In the genomic region with DNA sequence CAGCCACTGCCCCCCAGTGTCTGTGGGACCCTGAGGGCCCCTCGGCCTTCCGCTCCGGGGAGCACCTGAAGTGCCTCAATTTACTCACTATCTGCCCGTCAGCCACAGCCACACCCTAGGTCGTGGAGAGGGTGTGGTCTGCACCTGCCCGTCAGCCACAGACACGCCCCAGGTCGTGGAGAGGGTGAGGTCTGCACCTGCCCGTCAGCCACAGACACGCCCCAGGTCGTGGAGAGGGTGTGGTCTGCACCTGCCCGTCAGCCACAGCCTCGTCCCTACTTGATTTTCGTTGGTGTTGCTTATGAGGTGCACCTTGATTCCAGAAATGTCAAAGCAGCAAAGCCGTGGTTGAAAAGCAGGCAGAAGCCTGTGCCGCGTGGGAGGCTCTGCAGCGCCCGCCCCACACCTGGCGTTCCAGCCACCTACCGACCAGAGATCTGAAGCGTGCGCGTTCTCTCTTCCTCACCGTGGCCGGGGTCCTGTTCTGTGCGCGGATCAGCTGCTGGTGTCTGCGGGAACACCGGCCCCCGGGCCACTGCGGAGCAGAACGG, we compare ENCODE assay signal across 9 cellular contexts.
DNase-seq lines count a peak whose midpoint lies in the region; ATAC-seq, FAIRE-seq and TF ChIP-seq lines count a peak whose summit lies in the region.
"Had no signal": no experiment of that assay in that cellular context is flagged by ENCODE, and none has a peak within 500 bp of the region (broad histone marks: within the 10 kb centered on the region; RNA-seq: fewer than 3 reads in every experiment).

No MANE protein-coding gene starts in this region.

- H3K4me3 ChIP-seq in OCI-LY1 (ENCODE audit: low read depth, low read length, poor library complexity, severe bottlenecking) (peak overlapping the region; percentile 61), body of pancreas (no peak overlapping the region)

- peak; percentile 64 for ATAC-seq in HG02798 (IDR thresholded peaks at IDR 0.05; ENCODE audit: poor library complexity, unreplicated experiment)
- peak; percentile 92 for ATAC-seq in body of pancreas
- ATAC-seq in natural killer cell treated with Interleukin-12 subunit alpha and Interleukin-12 subunit beta and Interleukin-15 and Interleukin-18, amount 100 ng/mL, for 72 hours = peak; percentile 43 to 66
- no peak for ATAC-seq in HG03196 (IDR thresholded peaks at IDR 0.05; ENCODE audit: unreplicated experiment)

- H2AFZ ChIP-seq in OCI-LY1 (ENCODE audit: low read length) = peak overlapping the region; percentile 27; the same call in 1 of the 2 replicates

- H3K4me1 Mint-ChIP-seq in natural killer cell treated with Interleukin-12 subunit alpha and Interleukin-12 subunit beta and Interleukin-15 and Interleukin-18, amount 100 ng/mL, for 72 hours (ENCODE audit: low read depth in 2 of 2) = peaks cover 7 to 14% of the 10 kb centered on the region in 2 donors

- H3K9me3 ChIP-seq in OCI-LY1 (ENCODE audit: low read length) = no peaks in the 10 kb centered on the region
- H3K9me3 ChIP-seq in body of pancreas = no peaks in the 10 kb centered on the region

- H3K27ac ChIP-seq in OCI-LY1 (ENCODE audit: low read depth, low read length, poor library complexity, severe bottlenecking) (no peak overlapping the region), body of pancreas (no peak overlapping the region)

- no peaks in the 10 kb centered on the region for H4K20me1 ChIP-seq in OCI-LY1 (ENCODE audit: insufficient read depth, low read length)

- DNase-seq in DMS79 treated with DMSO at 0.1 percent for 48 hours (lab: John Stamatoyannopoulos, UW) = peak; percentile 58
- peak; percentile 72 to 91 (median 88) for DNase-seq in body of pancreas
- DNase-seq in natural killer cell treated with Interleukin-12 subunit alpha and Interleukin-12 subunit beta and Interleukin-15 and Interleukin-18, amount 100 ng/mL, for 72 hours (ENCODE audit: low spot score) = no peak
- DNase-seq in urothelium cell line (ENCODE audit: low spot score) = no peak
- no peak for DNase-seq in MV-4-11 (lab: John Stamatoyannopoulos, UW)

- no peaks in the 10 kb centered on the region for H3K9me2 ChIP-seq in OCI-LY1 (ENCODE audit: low read depth, low read length)

- H3K4me2 ChIP-seq in OCI-LY1 (ENCODE audit: low read length) = peak overlapping the region; percentile 73

- H3F3A ChIP-seq in OCI-LY1 (ENCODE audit: insufficient read depth, low read length) = no peaks in the 10 kb centered on the region

- peaks cover 9 to 15% of the 10 kb centered on the region in 2 donors for H3K27me3 Mint-ChIP-seq in natural killer cell treated with Interleukin-12 subunit alpha and Interleukin-12 subunit beta and Interleukin-15 and Interleukin-18, amount 100 ng/mL, for 72 hours
- H3K27me3 Mint-ChIP-seq: brain had no signal

- TF ChIP-seq POLR2A in body of pancreas (IDR thresholded peaks at IDR 0.05) = no peak

- H3K79me2 ChIP-seq in OCI-LY1 (ENCODE audit: insufficient read depth, low read length) = no peaks in the 10 kb centered on the region

- H3K9ac ChIP-seq in OCI-LY1 (ENCODE audit: low read length) = peak overlapping the region; percentile 17; the same call in 1 of the 2 replicates

- intact Hi-C loops in body of pancreas (cut with DNase I) = no loop called here

- TF ChIP-seq CTCF in OCI-LY1 (IDR thresholded peaks at IDR 0.05; ENCODE audit: low read length) = peak; percentile 19; the same call in 1 of the 2 replicates
- TF ChIP-seq CTCF in body of pancreas (IDR thresholded peaks at IDR 0.05) = peak in 2 of 7 experiments; percentile 20 to 29

- no peak overlapping the region for H3K27ac Mint-ChIP-seq in natural killer cell treated with Interleukin-12 subunit alpha and Interleukin-12 subunit beta and Interleukin-15 and Interleukin-18, amount 100 ng/mL, for 72 hours

- WGBS in body of pancreas, 2 donors = 35 to 69% methylated on average over 14 to 33 of the region's 33 CpGs

- H3K4me3 Mint-ChIP-seq in natural killer cell treated with Interleukin-12 subunit alpha and Interleukin-12 subunit beta and Interleukin-15 and Interleukin-18, amount 100 ng/mL, for 72 hours = peak overlapping the region; percentile 57

- no peaks in the 10 kb centered on the region for H3K36me3 Mint-ChIP-seq in natural killer cell treated with Interleukin-12 subunit alpha and Interleukin-12 subunit beta and Interleukin-15 and Interleukin-18, amount 100 ng/mL, for 72 hours

- H3K36me3 ChIP-seq in OCI-LY1 (ENCODE audit: insufficient read depth, low read length) (no peaks in the 10 kb centered on the region; the same call in 1 of the 2 replicates), body of pancreas (replicated peaks in 1 of 2; ENCODE audit: insufficient read depth in 1 of 2, low read depth in 2 of 2) (no peaks in the 10 kb centered on the region)

- H3K4me1 ChIP-seq in OCI-LY1 (ENCODE audit: insufficient read depth, low read length, severe bottlenecking) = peaks cover 19% of the 10 kb centered on the region
- H3K4me1 ChIP-seq in body of pancreas = no peaks in the 10 kb centered on the region

- peaks cover 7% of the 10 kb centered on the region; the same call in 1 of the 2 replicates for H3K27me3 ChIP-seq in OCI-LY1 (ENCODE audit: insufficient read depth, low read length)
- no peaks in the 10 kb centered on the region for H3K27me3 ChIP-seq in body of pancreas

- FAIRE-seq in urothelium cell line (lab: Jason Lieb, UNC) = no peak

- no peaks in the 10 kb centered on the region for H3K9me3 Mint-ChIP-seq in natural killer cell treated with Interleukin-12 subunit alpha and Interleukin-12 subunit beta and Interleukin-15 and Interleukin-18, amount 100 ng/mL, for 72 hours

Comparison
In these comparisons a context has a peak if more than half of its experiments do, and no peak if none do; other contexts are left out.
1. DNase-seq: peak in DMS79 treated with DMSO at 0.1 percent for 48 hours (single experiment) and body of pancreas (4 of 4); none in natural killer cell treated with Interleukin-12 subunit alpha and Interleukin-12 subunit beta and Interleukin-15 and Interleukin-18, amount 100 ng/mL, for 72 hours (single experiment), urothelium cell line (single experiment) and MV-4-11 (single experiment).